Comparison of ENCODE assay signal across 8 cellular contexts in genomic region chr10:95693668-95694534, GRCh38. TPM values are rescaled to one million over a fixed set of nuclear protein-coding genes. Genes with fewer than 3 reads are reported as not detected.
DNase-seq lines count a peak whose midpoint lies in the region; ATAC-seq and TF ChIP-seq lines count a peak whose summit lies in the region.

TCTN3 (minus strand) TSS chr10:95693927; CDS start chr10:95693899, 28 bp downstream.

- TF ChIP-seq CTCF in GM12872 (IDR thresholded peaks at IDR 0.05; ENCODE audit: insufficient read depth, low read depth, low read length): peak; percentile 93
- TF ChIP-seq CTCF in cardiac muscle cell (IDR thresholded peaks at IDR 0.05; ENCODE audit: low read depth, low read length): peak; percentile 99
- TF ChIP-seq CTCF in type B pancreatic cell (conservative IDR thresholded peaks at IDR 0.05): peak; percentile 100

- H3K4me1 Mint-ChIP-seq in type B pancreatic cell (ENCODE audit: unreplicated experiment): peaks cover 24% of the 10 kb centered on the region

- H3K79me1 ChIP-seq in trophoblast cell (ENCODE audit: low read length): peaks cover 5% of the 10 kb centered on the region

- H3K9me3 ChIP-seq in adipocyte (ENCODE audit: control insufficient read depth, low read length) (no peaks in the 10 kb centered on the region), cardiac muscle cell (ENCODE audit: low read depth) (no peaks in the 10 kb centered on the region), trophoblast cell (ENCODE audit: insufficient read depth, low read depth, low read length) (peaks cover 1% of the 10 kb centered on the region)

- H3K4me2 ChIP-seq in trophoblast cell (ENCODE audit: low read length): peak within 1 kb of the TSS; percentile 77

- H3K4ac ChIP-seq in trophoblast cell (ENCODE audit: low read depth, low read length): peak within 1 kb of the TSS; percentile 48

- peak; percentile 97 for ATAC-seq in HG02759 (IDR thresholded peaks at IDR 0.05; ENCODE audit: unreplicated experiment)

- H3K4me3 Mint-ChIP-seq in type B pancreatic cell: peak within 1 kb of the TSS; percentile 93

- peak within 1 kb of the TSS; percentile 62 for H4K12ac ChIP-seq in trophoblast cell (ENCODE audit: low read depth, low read length)

- DNase-seq in NCI-H1417 (lab: John Stamatoyannopoulos, UW) (peak; percentile 94 to 98 (median 96)), SW480 (ENCODE audit: low spot score) (peak; percentile 99), adipocyte (ENCODE audit: low read depth) (peak; percentile 100), cardiac muscle cell (ENCODE audit: low read depth in 1 of 2, low spot score in 1 of 2) (peak; percentile 100), trophoblast cell (peak; percentile 99 to 100), type B pancreatic cell (ENCODE audit: extremely low spot score, unreplicated experiment) (peak; percentile 98)

- no peak within 1 kb of the TSS for H3K23ac ChIP-seq in trophoblast cell (ENCODE audit: low read length)

- H3K27me3 Mint-ChIP-seq in type B pancreatic cell: no peaks in the 10 kb centered on the region

- H3K14ac ChIP-seq in trophoblast cell (ENCODE audit: low read length): peak within 1 kb of the TSS; percentile 45

- H3K18ac ChIP-seq in trophoblast cell (ENCODE audit: low read length): peak within 1 kb of the TSS; percentile 62

- H3K9me3 Mint-ChIP-seq in type B pancreatic cell: no peaks in the 10 kb centered on the region

- peak within 1 kb of the TSS; percentile 83 for H2BK120ac ChIP-seq in trophoblast cell (ENCODE audit: insufficient read depth, low read length, poor library complexity)

- peak within 1 kb of the TSS; percentile 85 for H4K8ac ChIP-seq in trophoblast cell (ENCODE audit: low read depth, low read length)

- H3K9ac ChIP-seq in adipocyte (ENCODE audit: low read length) (peak within 1 kb of the TSS; percentile 89), trophoblast cell (ENCODE audit: low read length) (peak within 1 kb of the TSS; percentile 92)

- H2AFZ ChIP-seq in trophoblast cell (ENCODE audit: insufficient read depth, low read length, poor library complexity): peak within 1 kb of the TSS; percentile 91

- WGBS in trophoblast cell (ENCODE audit: extremely low coverage, insufficient coverage, insufficient read length): no CpG with 5 or more reads among the region's 53 CpGs

- peak within 1 kb of the TSS; percentile 62 for H4K91ac ChIP-seq in trophoblast cell (ENCODE audit: low read depth, low read length)

- peaks cover 13% of the 10 kb centered on the region for H3K36me3 Mint-ChIP-seq in type B pancreatic cell

- H2AK5ac ChIP-seq in trophoblast cell (ENCODE audit: low read length): peak within 1 kb of the TSS; percentile 83

- H3K27ac Mint-ChIP-seq in type B pancreatic cell: peak within 1 kb of the TSS; percentile 92

- no peaks in the 10 kb centered on the region for H3K27me3 ChIP-seq in adipocyte (replicated peaks; ENCODE audit: control insufficient read depth, insufficient read depth, low read length)
- no peaks in the 10 kb centered on the region for H3K27me3 ChIP-seq in cardiac muscle cell
- H3K27me3 ChIP-seq in trophoblast cell (ENCODE audit: insufficient read depth, low read length): no peaks in the 10 kb centered on the region

- peak within 1 kb of the TSS; percentile 21 for H2BK5ac ChIP-seq in trophoblast cell (ENCODE audit: low read depth, low read length, poor library complexity)

- peaks cover 3% of the 10 kb centered on the region for H3K79me2 ChIP-seq in trophoblast cell (ENCODE audit: control insufficient read depth, insufficient read depth, low read length, poor library complexity)

- H3K36me3 ChIP-seq in adipocyte (ENCODE audit: control insufficient read depth, insufficient read depth, low read length, severe bottlenecking) (peaks cover 13% of the 10 kb centered on the region), cardiac muscle cell (peaks cover 16% of the 10 kb centered on the region), trophoblast cell (ENCODE audit: control insufficient read depth in 1 of 2, insufficient read depth in 2 of 2, low read length in 2 of 2) (peaks cover 4 to 9% of the 10 kb centered on the region in 2 experiments)

- peak within 1 kb of the TSS; percentile 95 for H3K4me3 ChIP-seq in adipocyte (ENCODE audit: low read length)
- H3K4me3 ChIP-seq in cardiac muscle cell: peak within 1 kb of the TSS; percentile 88
- peak within 1 kb of the TSS; percentile 98 for H3K4me3 ChIP-seq in trophoblast cell (ENCODE audit: low read depth, low read length)

- peaks cover 14% of the 10 kb centered on the region for H3K4me1 ChIP-seq in adipocyte (ENCODE audit: control insufficient read depth, insufficient read depth, low read length)
- H3K4me1 ChIP-seq in cardiac muscle cell (ENCODE audit: low read depth): peaks cover 7% of the 10 kb centered on the region
- H3K4me1 ChIP-seq in trophoblast cell (ENCODE audit: control insufficient read depth in 1 of 2, insufficient read depth in 2 of 2, low read length in 2 of 2): peaks cover 3% of the 10 kb centered on the region in 2 experiments

- H3K27ac ChIP-seq in cardiac muscle cell: peak within 1 kb of the TSS; percentile 87
- no peak within 1 kb of the TSS for H3K27ac ChIP-seq in trophoblast cell (ENCODE audit: low read depth, low read length)

- H2BK12ac ChIP-seq in trophoblast cell (ENCODE audit: low read length): peak within 1 kb of the TSS; percentile 98

RNA-seq across cellular contexts. Expression of gene TCTN3, which starts in this region (rescaled TPM):
- total RNA-seq in cardiac muscle cell (18.6 and 21.9 TPM in 2 replicates), type B pancreatic cell (ENCODE audit: low replicate concordance) (49.5 and 53.0 TPM in 2 replicates)
- polyA plus RNA-seq in cardiac muscle cell: 40.6 and 45.6 TPM in 2 replicates
- 27.9 and 28.4 TPM in 2 replicates for polyA plus RNA-seq in trophoblast cell (2013)
